In the genomic region with DNA sequence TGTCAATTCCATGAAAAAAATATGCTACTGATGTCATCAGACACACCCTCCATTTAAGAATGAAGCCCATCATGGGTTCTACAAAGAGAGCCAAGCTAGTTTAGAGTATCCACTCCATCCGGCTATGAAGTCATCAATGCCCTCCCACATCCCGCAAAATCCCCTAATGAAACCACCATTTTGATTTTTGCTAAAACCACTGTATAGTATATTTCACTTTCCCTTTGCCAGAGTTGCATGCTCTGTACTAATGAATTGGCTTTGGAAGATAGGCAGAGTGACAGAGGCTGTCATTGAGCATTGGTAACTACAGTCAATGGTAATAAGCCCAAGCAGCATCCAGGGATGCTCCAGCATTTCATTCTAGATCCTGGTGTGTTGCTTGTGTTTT, we compare ENCODE assay signal across 9 cellular contexts.
DNase-seq lines count a peak whose midpoint lies in the region; ATAC-seq and TF ChIP-seq lines count a peak whose summit lies in the region.
"Had no signal": no experiment of that assay in that cellular context is flagged by ENCODE, and none has a peak within 500 bp of the region (broad histone marks: within the 10 kb centered on the region; RNA-seq: fewer than 3 reads in every experiment).

No MANE protein-coding gene starts in this region.

- no peaks in the 10 kb centered on the region for H3K4me1 ChIP-seq in Panc1 (ENCODE audit: control insufficient read depth, insufficient read depth, low read length)
- peaks cover 61 to 75% of the 10 kb centered on the region in 2 donors for H3K4me1 ChIP-seq in naive thymus-derived CD4-positive, alpha-beta T cell (ENCODE audit: control insufficient read depth in 2 of 2, insufficient read depth in 2 of 2, low read length in 2 of 2)

- no peaks in the 10 kb centered on the region for H3K9me3 ChIP-seq in Panc1 (ENCODE audit: control insufficient read depth, insufficient read depth, low read depth, low read length)
- H3K9me3 ChIP-seq in naive thymus-derived CD4-positive, alpha-beta T cell (ENCODE audit: control insufficient read depth in 2 of 3, low read length in 3 of 3), result no peaks in the 10 kb centered on the region

- CTCF ChIA-PET in Panc1 (lab: Charles Lee), result no interaction called here
- CTCF ChIA-PET in naive thymus-derived CD4-positive, alpha-beta T cell (lab: Charles Lee), result interaction anchor here (0.7 to 3.8 kb wide), 19 partner anchors 14 to 184 kb away, joined by 3 to 76 read pairs (median 5); a partner anchor contains a TSS

- H3K27ac ChIP-seq in Panc1 (ENCODE audit: low read length), result no peak overlapping the region
- H3K27ac ChIP-seq in naive thymus-derived CD4-positive, alpha-beta T cell (ENCODE audit: low read depth, low read length), result peak overlapping the region; percentile 65
- H3K27ac ChIP-seq: GM23248 had no signal

- H3K27ac Mint-ChIP-seq in naive thymus-derived CD4-positive, alpha-beta T cell, result peak overlapping the region; percentile 33 to 91 (median 79)

- intact Hi-C loops in Panc1 (cut with micrococcal nuclease; ENCODE audit: unreplicated experiment), result loop anchor here (2.0 kb wide), 1 partner anchor 187 kb away; no protein-coding TSS in a partner anchor
- intact Hi-C loops in naive thymus-derived CD4-positive, alpha-beta T cell (cut with micrococcal nuclease), result loop anchor here (1.0 to 10.0 kb wide), 13 partner anchors 7 to 1017 kb away; a partner anchor contains a TSS

- BruUV-seq in Panc1 (replicated peaks; lab: Mats Ljungman, UMichigan), result no TSS peak

- H3K4me3 Mint-ChIP-seq in naive thymus-derived CD4-positive, alpha-beta T cell, result peak overlapping the region in 9 of 10 donors; percentile 12 to 68 (median 59)

- no peaks in the 10 kb centered on the region for H3K27me3 ChIP-seq in Panc1 (ENCODE audit: control insufficient read depth, insufficient read depth, low read length)
- no peaks in the 10 kb centered on the region for H3K27me3 ChIP-seq in naive thymus-derived CD4-positive, alpha-beta T cell (ENCODE audit: control insufficient read depth in 2 of 2, insufficient read depth in 2 of 2, low read length in 2 of 2)

- peaks cover 53 to 96% (median 92%) of the 10 kb centered on the region in 7 donors for H3K4me1 Mint-ChIP-seq in naive thymus-derived CD4-positive, alpha-beta T cell

- no peak overlapping the region for H3K4me3 ChIP-seq in Panc1 (ENCODE audit: low read depth in 2 of 2, low read length in 2 of 2)
- H3K4me3 ChIP-seq in naive thymus-derived CD4-positive, alpha-beta T cell (ENCODE audit: low read length), result peak overlapping the region; percentile 4
- H3K4me3 ChIP-seq: GM23248 had no signal

- POLR2A ChIA-PET in Panc1 (lab: Charles Lee), result no interaction called here
- POLR2A ChIA-PET in naive thymus-derived CD4-positive, alpha-beta T cell (lab: Charles Lee), result interaction anchor here (0.7 to 3.6 kb wide), 13 partner anchors 26 to 206 kb away, joined by 3 to 50 read pairs (median 3); a partner anchor contains a TSS

- peak; percentile 85 for ATAC-seq in HG02678 (IDR thresholded peaks at IDR 0.05; ENCODE audit: unreplicated experiment)
- ATAC-seq in Panc1, result peak; percentile 76
- ATAC-seq in naive thymus-derived CD4-positive, alpha-beta T cell, result peak; percentile 89

- in situ Hi-C loops in Panc1 (cut with HindIII; ENCODE audit: low pct_unique_long_range_greater_than_20kb, low sequenced_read_pairs), result no loop called here

- H3K36me3 Mint-ChIP-seq in naive thymus-derived CD4-positive, alpha-beta T cell, result peaks cover 0 to 17% (median 4%) of the 10 kb centered on the region in 5 donors

- DNase-seq in NCI-H2171 treated with DMSO at 0.1 percent for 48 hours (lab: John Stamatoyannopoulos, UW), result peak; percentile 43
- DNase-seq in NCI-H2171 (lab: John Stamatoyannopoulos, UW), result no peak
- DNase-seq in Panc1 (ENCODE audit: low read depth, low spot score), result no peak
- DNase-seq in naive thymus-derived CD4-positive, alpha-beta T cell, result peak in 2 of 9 donors; percentile 44 to 69
- DNase-seq in NCI-H446 (lab: John Stamatoyannopoulos, UW), result no peak
- no peak for DNase-seq in NOMO-1 treated with DMSO at 0.1 percent for 48 hours (lab: John Stamatoyannopoulos, UW; ENCODE audit: unreplicated experiment)
- DNase-seq in amygdala (lab: John Stamatoyannopoulos, UW), result no peak

- no peaks in the 10 kb centered on the region for H3K9me3 Mint-ChIP-seq in naive thymus-derived CD4-positive, alpha-beta T cell

- H3K36me3 ChIP-seq in Panc1 (ENCODE audit: control insufficient read depth, insufficient read depth, low read length), result no peaks in the 10 kb centered on the region
- peaks cover 0 to 5% (median 0%) of the 10 kb centered on the region in 3 experiments for H3K36me3 ChIP-seq in naive thymus-derived CD4-positive, alpha-beta T cell (ENCODE audit: control insufficient read depth in 2 of 3, insufficient read depth in 3 of 3, low read length in 3 of 3)

- no peak for TF ChIP-seq CTCF in Panc1 (IDR thresholded peaks at IDR 0.05)

- no peaks in the 10 kb centered on the region for H3K27me3 Mint-ChIP-seq in naive thymus-derived CD4-positive, alpha-beta T cell
